2 cellular contexts compared by ENCODE assay signal in the genomic region with DNA sequence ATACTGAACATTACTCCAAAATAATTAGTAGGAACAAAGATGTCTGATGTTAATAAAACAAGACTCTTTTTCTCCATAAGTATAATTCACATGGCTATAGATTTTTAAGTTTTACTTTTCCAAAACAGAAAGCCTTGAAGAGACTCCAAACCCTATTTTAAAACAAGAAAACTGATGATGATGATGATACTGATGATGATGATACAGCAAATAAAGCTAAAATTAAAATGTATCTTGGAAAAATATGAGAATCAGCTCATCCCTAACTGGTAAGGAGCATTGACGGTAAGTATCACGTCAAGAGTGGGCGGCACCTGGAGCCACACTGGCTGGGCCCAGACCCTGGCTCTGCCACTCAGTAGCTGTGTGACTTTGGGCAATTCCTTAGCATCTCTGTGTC.
TF ChIP-seq lines count a peak whose summit lies in the region.

No MANE protein-coding gene starts in this region.

TF ChIP-seq in HepG2, 621 proteins besides CTCF, POLR2A, EP300 and RAD21:
- TF ChIP-seq SKI (IDR thresholded peaks at IDR 0.05; ENCODE audit: partially characterized antibody) (no peak), THAP11 (CRISPR knock-in tag; IDR thresholded peaks at IDR 0.05) (no peak), HES4 (CRISPR knock-in tag; IDR thresholded peaks at IDR 0.05; ENCODE audit: borderline replicate concordance) (no peak), ZNF768 (CRISPR knock-in tag; IDR thresholded peaks at IDR 0.05) (peak; percentile 64; the same call in 1 of the 2 replicates), SSRP1 (CRISPR knock-in tag; IDR thresholded peaks at IDR 0.05) (no peak), HMGA1 (CRISPR knock-in tag; conservative IDR thresholded peaks at IDR 0.05) (no peak), POLR2AphosphoS2 (IDR thresholded peaks at IDR 0.05; ENCODE audit: low read depth, low read length) (no peak), CREB1 (IDR thresholded peaks at IDR 0.05) (0 out of 2 replicates have a peak, but pooled peaks have one; percentile 17), CREB1 (CRISPR knock-in tag; IDR thresholded peaks at IDR 0.05) (no peak), KDM4B (CRISPR knock-in tag; IDR thresholded peaks at IDR 0.05) (no peak), FIP1L1 (IDR thresholded peaks at IDR 0.05; ENCODE audit: borderline replicate concordance, insufficient read depth, low read depth, low read length) (no peak), ZNF350 (CRISPR knock-in tag; IDR thresholded peaks at IDR 0.05; ENCODE audit: borderline replicate concordance, low read depth) (no peak), SMAD1 (CRISPR knock-in tag; IDR thresholded peaks at IDR 0.05; ENCODE audit: borderline replicate concordance, low read depth) (no peak), SP4 (CRISPR knock-in tag; IDR thresholded peaks at IDR 0.05) (no peak), MAFK (conservative IDR thresholded peaks at IDR 0.05 in 1 of 2, IDR thresholded peaks at IDR 0.05 in 1 of 2; ENCODE audit: low read length in 2 of 2) (peak; percentile 18 to 62; a peak in 2 of 4 replicates), MAFF (IDR thresholded peaks at IDR 0.05; ENCODE audit: low read depth, low read length) (peak; percentile 55), PHF20 (CRISPR knock-in tag; IDR thresholded peaks at IDR 0.05) (no peak), ZNF343 (CRISPR knock-in tag; IDR thresholded peaks at IDR 0.05) (no peak)
- TF ChIP-seq, protein P1, sequence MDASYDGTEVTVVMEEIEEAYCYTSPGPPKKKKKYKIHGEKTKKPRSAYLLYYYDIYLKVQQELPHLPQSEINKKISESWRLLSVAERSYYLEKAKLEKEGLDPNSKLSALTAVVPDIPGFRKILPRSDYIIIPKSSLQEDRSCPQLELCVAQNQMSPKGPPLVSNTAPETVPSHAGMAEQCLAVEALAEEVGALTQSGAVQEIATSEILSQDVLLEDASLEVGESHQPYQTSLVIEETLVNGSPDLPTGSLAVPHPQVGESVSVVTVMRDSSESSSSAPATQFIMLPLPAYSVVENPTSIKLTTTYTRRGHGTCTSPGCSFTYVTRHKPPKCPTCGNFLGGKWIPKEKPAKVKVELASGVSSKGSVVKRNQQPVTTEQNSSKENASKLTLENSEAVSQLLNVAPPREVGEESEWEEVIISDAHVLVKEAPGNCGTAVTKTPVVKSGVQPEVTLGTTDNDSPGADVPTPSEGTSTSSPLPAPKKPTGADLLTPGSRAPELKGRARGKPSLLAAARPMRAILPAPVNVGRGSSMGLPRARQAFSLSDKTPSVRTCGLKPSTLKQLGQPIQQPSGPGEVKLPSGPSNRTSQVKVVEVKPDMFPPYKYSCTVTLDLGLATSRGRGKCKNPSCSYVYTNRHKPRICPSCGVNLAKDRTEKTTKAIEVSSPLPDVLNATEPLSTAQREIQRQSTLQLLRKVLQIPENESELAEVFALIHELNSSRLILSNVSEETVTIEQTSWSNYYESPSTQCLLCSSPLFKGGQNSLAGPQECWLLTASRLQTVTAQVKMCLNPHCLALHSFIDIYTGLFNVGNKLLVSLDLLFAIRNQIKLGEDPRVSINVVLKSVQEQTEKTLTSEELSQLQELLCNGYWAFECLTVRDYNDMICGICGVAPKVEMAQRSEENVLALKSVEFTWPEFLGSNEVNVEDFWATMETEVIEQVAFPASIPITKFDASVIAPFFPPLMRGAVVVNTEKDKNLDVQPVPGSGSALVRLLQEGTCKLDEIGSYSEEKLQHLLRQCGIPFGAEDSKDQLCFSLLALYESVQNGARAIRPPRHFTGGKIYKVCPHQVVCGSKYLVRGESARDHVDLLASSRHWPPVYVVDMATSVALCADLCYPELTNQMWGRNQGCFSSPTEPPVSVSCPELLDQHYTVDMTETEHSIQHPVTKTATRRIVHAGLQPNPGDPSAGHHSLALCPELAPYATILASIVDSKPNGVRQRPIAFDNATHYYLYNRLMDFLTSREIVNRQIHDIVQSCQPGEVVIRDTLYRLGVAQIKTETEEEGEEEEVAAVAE (CRISPR knock-in tag; IDR thresholded peaks at IDR 0.05; ENCODE audit: borderline replicate concordance) = no peak
- TF ChIP-seq, protein P2, sequence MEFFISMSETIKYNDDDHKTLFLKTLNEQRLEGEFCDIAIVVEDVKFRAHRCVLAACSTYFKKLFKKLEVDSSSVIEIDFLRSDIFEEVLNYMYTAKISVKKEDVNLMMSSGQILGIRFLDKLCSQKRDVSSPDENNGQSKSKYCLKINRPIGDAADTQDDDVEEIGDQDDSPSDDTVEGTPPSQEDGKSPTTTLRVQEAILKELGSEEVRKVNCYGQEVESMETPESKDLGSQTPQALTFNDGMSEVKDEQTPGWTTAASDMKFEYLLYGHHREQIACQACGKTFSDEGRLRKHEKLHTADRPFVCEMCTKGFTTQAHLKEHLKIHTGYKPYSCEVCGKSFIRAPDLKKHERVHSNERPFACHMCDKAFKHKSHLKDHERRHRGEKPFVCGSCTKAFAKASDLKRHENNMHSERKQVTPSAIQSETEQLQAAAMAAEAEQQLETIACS (CRISPR knock-in tag; IDR thresholded peaks at IDR 0.05) = no peak

TF ChIP-seq in K562, 482 proteins besides CTCF, POLR2A, EP300 and RAD21:
- no peak for TF ChIP-seq PHB2 (IDR thresholded peaks at IDR 0.05; ENCODE audit: low read depth)
- 0 out of 2 replicates have a peak, but pooled peaks have one; percentile 9 for TF ChIP-seq C11orf30 (IDR thresholded peaks at IDR 0.05; ENCODE audit: low read depth)
- TF ChIP-seq ZNF316 (IDR thresholded peaks at IDR 0.05) = peak; percentile 76
- TF ChIP-seq KDM1A (IDR thresholded peaks at IDR 0.05) = no peak
